16 cellular contexts compared by ENCODE assay signal in the genomic region with DNA sequence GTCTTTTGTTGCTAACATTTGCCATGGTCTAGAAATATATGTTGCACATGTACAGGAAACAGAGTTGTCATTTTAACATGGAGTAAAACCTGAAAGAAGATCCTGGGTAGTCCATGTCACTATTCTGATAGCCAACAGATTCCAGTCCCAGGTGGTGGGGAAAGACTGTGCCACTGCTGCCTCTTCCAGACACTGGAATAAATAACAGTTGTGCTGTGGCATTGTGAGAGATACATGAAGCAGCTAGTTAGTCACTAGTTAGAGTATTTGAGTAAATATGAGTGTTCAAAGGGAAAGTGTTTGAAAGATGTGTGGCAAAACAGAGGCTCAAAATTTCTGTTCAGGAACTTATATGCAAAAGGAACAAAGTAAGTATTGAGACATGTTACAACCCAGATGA.
DNase-seq lines count a peak whose midpoint lies in the region; ATAC-seq, FAIRE-seq and TF ChIP-seq lines count a peak whose summit lies in the region.
"Had no signal": no experiment of that assay in that cellular context is flagged by ENCODE, and none has a peak within 500 bp of the region (broad histone marks: within the 10 kb centered on the region; RNA-seq: fewer than 3 reads in every experiment).

No MANE protein-coding gene starts in this region.

- H3K4me3 ChIP-seq in PC-3 (ENCODE audit: low read length) (no peak overlapping the region), H1 (ENCODE audit: extremely low read depth in 1 of 4, insufficient read depth in 2 of 4, low read depth in 3 of 4, low read length in 4 of 4) (no peak overlapping the region)
- H3K4me3 ChIP-seq: BLaER1, GM12878 had no signal

- H3F3A ChIP-seq in PC-3 (ENCODE audit: low read length, unreplicated experiment), result no peaks in the 10 kb centered on the region

- no peak overlapping the region for H3K4ac ChIP-seq in H1 (replicated peaks; ENCODE audit: insufficient read length, low read depth, low read length)

- no peak overlapping the region for H2AK5ac ChIP-seq in H1 (ENCODE audit: low read depth, low read length)

- no peak overlapping the region for H4K8ac ChIP-seq in H1 (ENCODE audit: extremely low read depth, insufficient read depth, low read length)

- H3K79me1 ChIP-seq in H1 (ENCODE audit: low read depth, low read length), result no peaks in the 10 kb centered on the region

- no peak overlapping the region for H3K27ac ChIP-seq in PC-3 (ENCODE audit: low read length)
- no peak overlapping the region for H3K27ac ChIP-seq in H1 (ENCODE audit: low read depth, low read length)
- H3K27ac ChIP-seq: BLaER1, HL-60 had no signal

- no peak for TF ChIP-seq EP300 in H1 (IDR thresholded peaks at IDR 0.05; ENCODE audit: borderline replicate concordance in 1 of 2, low read depth in 2 of 2, low read length in 2 of 2)

- no peak overlapping the region for H2BK5ac ChIP-seq in H1 (ENCODE audit: low read depth, low read length)

- BruUV-seq in PC-3 (replicated peaks; lab: Mats Ljungman, UMichigan), result no TSS peak

- H3K27me3 ChIP-seq in PC-3 (ENCODE audit: low read length), result no peaks in the 10 kb centered on the region
- H3K27me3 ChIP-seq in H1 (replicated peaks in 1 of 4; ENCODE audit: control insufficient read depth in 3 of 4, extremely low read depth in 1 of 4, insufficient read depth in 3 of 4, low read length in 3 of 4), result no peaks in the 10 kb centered on the region
- H3K27me3 ChIP-seq: BLaER1 had no signal

- H4K5ac ChIP-seq in H1 (ENCODE audit: insufficient read length, low read depth, low read length), result no peak overlapping the region

- no peak overlapping the region for H4K91ac ChIP-seq in H1 (replicated peaks; ENCODE audit: insufficient read length, low read length)

- no peak overlapping the region for H2BK15ac ChIP-seq in H1 (ENCODE audit: low read length)

- H4K20me1 ChIP-seq in PC-3 (ENCODE audit: low read length) (no peaks in the 10 kb centered on the region), H1 (replicated peaks in 1 of 2; ENCODE audit: control insufficient read depth in 1 of 2, insufficient read depth in 2 of 2, low read length in 2 of 2) (no peaks in the 10 kb centered on the region)
- H4K20me1 ChIP-seq: BLaER1 had no signal

- H3K36me3 ChIP-seq in PC-3 (ENCODE audit: low read depth, low read length) (no peaks in the 10 kb centered on the region), H1 (ENCODE audit: control insufficient read depth in 2 of 4, insufficient read depth in 4 of 4, low read length in 3 of 4) (no peaks in the 10 kb centered on the region)
- H3K36me3 ChIP-seq: BLaER1 had no signal

- POLR2A ChIA-PET in PC-3 (lab: Charles Lee; ENCODE audit: unreplicated experiment) (no interaction called here), H1 (lab: Charles Lee; ENCODE audit: partially characterized antibody) (no interaction called here)

- no peak overlapping the region for H2AFZ ChIP-seq in PC-3 (ENCODE audit: low read length)
- H2AFZ ChIP-seq in H1 (ENCODE audit: low read length), result 0 out of 2 replicates have a peak overlapping the region, but pooled peaks have one; percentile 24

- H3K9me3 ChIP-seq in PC-3 (ENCODE audit: low read length) (no peaks in the 10 kb centered on the region), H1 (ENCODE audit: insufficient read depth in 2 of 2, low read depth in 1 of 2, low read length in 1 of 2) (no peaks in the 10 kb centered on the region)
- H3K9me3 ChIP-seq: BLaER1, Caco-2 had no signal

- CTCF ChIA-PET in PC-3 (lab: Charles Lee), result no interaction called here
- CTCF ChIA-PET in H1 (lab: Charles Lee; ENCODE audit: partially characterized antibody), result no interaction called here

- ATAC-seq in PC-3 (peak; percentile 70), Right ventricle myocardium inferior (no peak)
- ATAC-seq: GM12878 had no signal

- no peak overlapping the region for H3K56ac ChIP-seq in H1 (replicated peaks; ENCODE audit: insufficient read length, low read depth, low read length)

- H3K14ac ChIP-seq in H1 (ENCODE audit: insufficient read length), result no peak overlapping the region

- no peak for TF ChIP-seq POLR2A in H1 (IDR thresholded peaks at IDR 0.05; ENCODE audit: control extremely low read depth in 1 of 2, low read depth in 2 of 2, low read length in 2 of 2)

- H2BK120ac ChIP-seq in H1 (replicated peaks; ENCODE audit: low read depth, low read length), result no peak overlapping the region

- no peak overlapping the region for H2BK12ac ChIP-seq in H1 (ENCODE audit: low read depth, low read length)

- H3K9ac ChIP-seq in PC-3 (ENCODE audit: low read length) (no peak overlapping the region), H1 (replicated peaks in 1 of 4; ENCODE audit: extremely low read depth in 1 of 4, low read depth in 3 of 4, low read length in 3 of 4) (no peak overlapping the region)
- H3K9ac ChIP-seq: BLaER1 had no signal

- DNase-seq in DMS53 treated with DMSO at 0.1 percent for 48 hours (lab: John Stamatoyannopoulos, UW; ENCODE audit: unreplicated experiment) (peak; percentile 15), PC-3 (peak; percentile 44), H1 (ENCODE audit: low read depth in 1 of 2, low spot score in 2 of 2) (no peak), renal cortical epithelial cell (ENCODE audit: low read depth) (peak; percentile 2), NCI-H187 treated with DMSO at 0.1 percent for 48 hours (lab: John Stamatoyannopoulos, UW) (no peak), Right ventricle myocardium inferior (ENCODE audit: missing footprints) (no peak)
- DNase-seq in activated CD4-positive, alpha-beta T cell treated with anti-CD3 and anti-CD28 coated beads, Interleukin-2, amount 50 U/mL, for 4 hours, result no peak
- DNase-seq: 8988T; AML-193; Caco-2; CD8-positive, alpha-beta memory T cell; GOT3 had no signal

- TF ChIP-seq RAD21 in H1 (IDR thresholded peaks at IDR 0.05 in 1 of 2, conservative IDR thresholded peaks at IDR 0.05 in 1 of 2; ENCODE audit: low read depth in 2 of 2, low read length in 2 of 2), result no peak

- no peak overlapping the region for H3K4me2 ChIP-seq in PC-3 (ENCODE audit: low read length)
- H3K4me2 ChIP-seq in H1 (ENCODE audit: insufficient read depth in 1 of 2, low read depth in 2 of 2, low read length in 2 of 2), result no peak overlapping the region
- H3K4me2 ChIP-seq: BLaER1 had no signal

- H3K18ac ChIP-seq in H1 (ENCODE audit: extremely low read depth, low read length), result no peak overlapping the region

- H3K23me2 ChIP-seq in H1 (ENCODE audit: low read depth, low read length), result no peaks in the 10 kb centered on the region

- no peak for FAIRE-seq in H1 (lab: Jason Lieb, UNC)
- FAIRE-seq: GM12878, GM18507 had no signal

- intact Hi-C loops in PC-3 (cut with micrococcal nuclease) (loop anchor here (10.0 kb wide), 1 partner anchor 372 kb away; no protein-coding TSS in a partner anchor), Right ventricle myocardium inferior (cut with DNase I) (no loop called here)

- no peak for TF ChIP-seq CTCF in PC-3 (conservative IDR thresholded peaks at IDR 0.05; ENCODE audit: low read depth, low read length)
- no peak for TF ChIP-seq CTCF in H1 (IDR thresholded peaks at IDR 0.05; ENCODE audit: control extremely low read depth in 1 of 3, insufficient read depth in 1 of 3, low read depth in 1 of 3, low read length in 3 of 3)

- H3K79me2 ChIP-seq in PC-3 (ENCODE audit: low read length) (no peaks in the 10 kb centered on the region), H1 (ENCODE audit: control insufficient read depth in 1 of 2, insufficient read depth in 2 of 2, low read length in 2 of 2) (no peaks in the 10 kb centered on the region)

- no peak overlapping the region for H2BK20ac ChIP-seq in H1 (ENCODE audit: low read length)

- no peaks in the 10 kb centered on the region for H3K9me2 ChIP-seq in PC-3 (replicated peaks; ENCODE audit: low read length)

- H3K23ac ChIP-seq in H1 (ENCODE audit: insufficient read length), result no peak overlapping the region

- peaks cover 17% of the 10 kb centered on the region for H3K4me1 ChIP-seq in PC-3 (ENCODE audit: insufficient read depth, low read length)
- peaks cover 0 to 5% (median 2%) of the 10 kb centered on the region in 4 experiments; a peak in 4 of 7 replicates for H3K4me1 ChIP-seq in H1 (replicated peaks in 1 of 4; ENCODE audit: control insufficient read depth in 3 of 4, insufficient read depth in 4 of 4, low read length in 3 of 4)
- H3K4me1 ChIP-seq: BLaER1 had no signal

TF ChIP-seq in H1, 55 proteins besides CTCF, POLR2A, EP300 and RAD21:
- TF ChIP-seq, protein P1, sequence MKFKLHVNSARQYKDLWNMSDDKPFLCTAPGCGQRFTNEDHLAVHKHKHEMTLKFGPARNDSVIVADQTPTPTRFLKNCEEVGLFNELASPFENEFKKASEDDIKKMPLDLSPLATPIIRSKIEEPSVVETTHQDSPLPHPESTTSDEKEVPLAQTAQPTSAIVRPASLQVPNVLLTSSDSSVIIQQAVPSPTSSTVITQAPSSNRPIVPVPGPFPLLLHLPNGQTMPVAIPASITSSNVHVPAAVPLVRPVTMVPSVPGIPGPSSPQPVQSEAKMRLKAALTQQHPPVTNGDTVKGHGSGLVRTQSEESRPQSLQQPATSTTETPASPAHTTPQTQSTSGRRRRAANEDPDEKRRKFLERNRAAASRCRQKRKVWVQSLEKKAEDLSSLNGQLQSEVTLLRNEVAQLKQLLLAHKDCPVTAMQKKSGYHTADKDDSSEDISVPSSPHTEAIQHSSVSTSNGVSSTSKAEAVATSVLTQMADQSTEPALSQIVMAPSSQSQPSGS (IDR thresholded peaks at IDR 0.05; ENCODE audit: low read length), result no peak
- TF ChIP-seq CHD1 (IDR thresholded peaks at IDR 0.05; ENCODE audit: low read depth, low read length) (no peak), ASH2L (IDR thresholded peaks at IDR 0.05; ENCODE audit: low read length) (no peak), TCF12 (IDR thresholded peaks at IDR 0.05; ENCODE audit: low read depth, low read length) (no peak), CBX8 (IDR thresholded peaks at IDR 0.05; ENCODE audit: borderline replicate concordance, low read depth, low read length) (no peak), SP1 (IDR thresholded peaks at IDR 0.05; ENCODE audit: low read depth, low read length) (no peak)

Comparison
In these comparisons a context has a peak if more than half of its experiments do, and no peak if none do; other contexts are left out.
1. DNase-seq: peak in DMS53 treated with DMSO at 0.1 percent for 48 hours (single experiment), PC-3 (single experiment) and renal cortical epithelial cell (single experiment); none in H1 (0 of 2), NCI-H187 treated with DMSO at 0.1 percent for 48 hours (single experiment), activated CD4-positive, alpha-beta T cell treated with anti-CD3 and anti-CD28 coated beads, Interleukin-2, amount 50 U/mL, for 4 hours (0 of 2) and Right ventricle myocardium inferior (single experiment).